ENCODE assay signal across 1 cellular context in the genomic region with DNA sequence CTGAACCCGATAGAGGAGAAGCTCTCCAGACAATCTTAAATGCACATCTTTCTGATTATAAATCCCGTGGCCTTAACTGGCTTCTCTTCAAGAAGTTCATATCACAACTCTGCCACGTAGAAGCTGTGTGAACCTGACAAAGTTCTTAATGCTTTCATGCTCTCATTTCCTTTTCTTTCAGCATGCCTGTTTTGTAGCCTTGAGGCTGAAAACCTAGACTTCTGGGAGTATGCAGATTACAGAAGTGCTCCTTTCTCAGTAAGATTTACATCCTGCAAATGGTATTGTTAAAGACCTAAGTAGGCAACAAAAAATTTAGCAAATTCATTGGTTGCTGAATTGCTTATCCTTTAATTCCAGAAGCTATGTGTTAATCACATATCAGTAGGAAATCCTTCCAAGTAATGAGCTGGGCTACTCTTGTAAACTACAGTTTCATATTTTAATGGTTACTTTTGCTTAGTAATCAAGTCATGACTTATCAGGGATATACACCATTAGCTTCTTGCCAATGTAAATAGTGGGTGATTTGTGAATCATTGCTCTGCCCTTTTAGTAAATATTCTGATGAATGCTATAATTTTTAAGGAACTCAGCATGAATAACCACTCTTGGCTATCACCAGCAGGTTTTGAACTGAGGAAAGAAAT.
TF ChIP-seq lines count a peak whose summit lies in the region.

No MANE protein-coding gene starts in this region.

TF ChIP-seq in HepG2, 621 proteins besides CTCF, POLR2A, EP300 and RAD21 (continued from another document):
- TF ChIP-seq, protein P1, sequence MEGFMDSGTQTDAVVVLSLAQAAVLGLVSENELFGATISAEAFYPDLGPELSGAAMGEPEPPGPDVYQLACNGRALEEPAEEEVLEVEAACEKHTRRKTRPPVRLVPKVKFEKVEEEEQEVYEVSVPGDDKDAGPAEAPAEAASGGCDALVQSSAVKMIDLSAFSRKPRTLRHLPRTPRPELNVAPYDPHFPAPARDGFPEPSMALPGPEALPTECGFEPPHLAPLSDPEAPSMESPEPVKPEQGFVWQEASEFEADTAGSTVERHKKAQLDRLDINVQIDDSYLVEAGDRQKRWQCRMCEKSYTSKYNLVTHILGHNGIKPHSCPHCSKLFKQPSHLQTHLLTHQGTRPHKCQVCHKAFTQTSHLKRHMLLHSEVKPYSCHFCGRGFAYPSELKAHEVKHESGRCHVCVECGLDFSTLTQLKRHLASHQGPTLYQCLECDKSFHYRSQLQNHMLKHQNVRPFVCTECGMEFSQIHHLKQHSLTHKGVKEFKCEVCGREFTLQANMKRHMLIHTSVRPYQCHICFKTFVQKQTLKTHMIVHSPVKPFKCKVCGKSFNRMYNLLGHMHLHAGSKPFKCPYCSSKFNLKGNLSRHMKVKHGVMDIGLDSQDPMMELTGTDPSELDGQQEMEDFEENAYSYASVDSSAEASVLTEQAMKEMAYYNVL (CRISPR knock-in tag; IDR thresholded peaks at IDR 0.05; ENCODE audit: borderline replicate concordance), result no peak
- TF ChIP-seq ZNF24 (IDR thresholded peaks at IDR 0.05), result no peak
- no peak for TF ChIP-seq PAX8 (CRISPR knock-in tag; IDR thresholded peaks at IDR 0.05; ENCODE audit: borderline replicate concordance)
- TF ChIP-seq ZNF891 (CRISPR knock-in tag; IDR thresholded peaks at IDR 0.05), result no peak
- TF ChIP-seq SNRNP70 (IDR thresholded peaks at IDR 0.05; ENCODE audit: low read depth, low read length), result no peak
- TF ChIP-seq, protein P2, sequence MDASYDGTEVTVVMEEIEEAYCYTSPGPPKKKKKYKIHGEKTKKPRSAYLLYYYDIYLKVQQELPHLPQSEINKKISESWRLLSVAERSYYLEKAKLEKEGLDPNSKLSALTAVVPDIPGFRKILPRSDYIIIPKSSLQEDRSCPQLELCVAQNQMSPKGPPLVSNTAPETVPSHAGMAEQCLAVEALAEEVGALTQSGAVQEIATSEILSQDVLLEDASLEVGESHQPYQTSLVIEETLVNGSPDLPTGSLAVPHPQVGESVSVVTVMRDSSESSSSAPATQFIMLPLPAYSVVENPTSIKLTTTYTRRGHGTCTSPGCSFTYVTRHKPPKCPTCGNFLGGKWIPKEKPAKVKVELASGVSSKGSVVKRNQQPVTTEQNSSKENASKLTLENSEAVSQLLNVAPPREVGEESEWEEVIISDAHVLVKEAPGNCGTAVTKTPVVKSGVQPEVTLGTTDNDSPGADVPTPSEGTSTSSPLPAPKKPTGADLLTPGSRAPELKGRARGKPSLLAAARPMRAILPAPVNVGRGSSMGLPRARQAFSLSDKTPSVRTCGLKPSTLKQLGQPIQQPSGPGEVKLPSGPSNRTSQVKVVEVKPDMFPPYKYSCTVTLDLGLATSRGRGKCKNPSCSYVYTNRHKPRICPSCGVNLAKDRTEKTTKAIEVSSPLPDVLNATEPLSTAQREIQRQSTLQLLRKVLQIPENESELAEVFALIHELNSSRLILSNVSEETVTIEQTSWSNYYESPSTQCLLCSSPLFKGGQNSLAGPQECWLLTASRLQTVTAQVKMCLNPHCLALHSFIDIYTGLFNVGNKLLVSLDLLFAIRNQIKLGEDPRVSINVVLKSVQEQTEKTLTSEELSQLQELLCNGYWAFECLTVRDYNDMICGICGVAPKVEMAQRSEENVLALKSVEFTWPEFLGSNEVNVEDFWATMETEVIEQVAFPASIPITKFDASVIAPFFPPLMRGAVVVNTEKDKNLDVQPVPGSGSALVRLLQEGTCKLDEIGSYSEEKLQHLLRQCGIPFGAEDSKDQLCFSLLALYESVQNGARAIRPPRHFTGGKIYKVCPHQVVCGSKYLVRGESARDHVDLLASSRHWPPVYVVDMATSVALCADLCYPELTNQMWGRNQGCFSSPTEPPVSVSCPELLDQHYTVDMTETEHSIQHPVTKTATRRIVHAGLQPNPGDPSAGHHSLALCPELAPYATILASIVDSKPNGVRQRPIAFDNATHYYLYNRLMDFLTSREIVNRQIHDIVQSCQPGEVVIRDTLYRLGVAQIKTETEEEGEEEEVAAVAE (CRISPR knock-in tag; IDR thresholded peaks at IDR 0.05; ENCODE audit: borderline replicate concordance), result no peak
- no peak for TF ChIP-seq ZNF451 (CRISPR knock-in tag; IDR thresholded peaks at IDR 0.05)
